Comparison of ENCODE assay signal across 29 cellular contexts in genomic region chr9:112278152-112278551, GRCh38. TPM values are rescaled to one million over a fixed set of nuclear protein-coding genes. Genes with fewer than 3 reads are reported as not detected.
DNase-seq lines count a peak whose midpoint lies in the region; FAIRE-seq and TF ChIP-seq lines count a peak whose summit lies in the region.
"Had no signal": no experiment of that assay in that cellular context is flagged by ENCODE, and none has a peak within 500 bp of the region (broad histone marks: within the 10 kb centered on the region; RNA-seq: fewer than 3 reads in every experiment).

No MANE protein-coding gene starts in this region.

- peak overlapping the region; percentile 15 for H3K4me2 ChIP-seq in neural progenitor cell
- H3K4me2 ChIP-seq: smooth muscle cell had no signal

- H3K9ac ChIP-seq in neural progenitor cell: peak overlapping the region; percentile 10

- peaks cover 2% of the 10 kb centered on the region for H3K4me1 Mint-ChIP-seq in neural progenitor cell

- H3K9me3 ChIP-seq in neural progenitor cell (ENCODE audit: low read depth): no peaks in the 10 kb centered on the region
- H3K9me3 ChIP-seq: ascending aorta, mucosa of descending colon, pancreas, stomach, tibial artery had no signal

- DNase-seq in AG10803 (ENCODE audit: low read depth): peak; percentile 3
- no peak for DNase-seq in H54 (ENCODE audit: insufficient read length, low spot score)
- peak; percentile 14 to 26 for DNase-seq in cardiac fibroblast (ENCODE audit: low read depth in 2 of 2)
- peak; percentile 21 for DNase-seq in neural progenitor cell (ENCODE audit: low spot score)
- DNase-seq in NCI-H226: no peak
- no peak for DNase-seq in NCI-H1694 (lab: John Stamatoyannopoulos, UW)
- DNase-seq in activated gamma-delta T cell (lab: John Stamatoyannopoulos, UW): no peak
- DNase-seq: activated CD4-positive, alpha-beta memory T cell treated with anti-CD3 and anti-CD28 coated beads, Interleukin-2, amount 10 ng/mL, durations not matched to agents 7 days and 5 days; activated CD8-positive, alpha-beta memory T cell treated with anti-CD3 and anti-CD28 coated beads, Interleukin-2, amount 50 U/mL, for 48 hours; kidney; lower lobe of right lung; mucosa of descending colon; NCI-H1092 treated with DMSO at 0.1 percent for 48 hours; NCI-H1930; NCI-H526 treated with DMSO at 0.1 percent for 48 hours; pancreas; SJCRH30; stimulated activated CD4-positive, alpha-beta T cell treated with anti-CD3 and anti-CD28 coated beads, Interleukin-1b, Interleukin-23, amount 100 ng/mL, for 48 hours; stimulated activated CD8-positive, alpha-beta memory T cell treated with anti-CD3 and anti-CD28 coated beads, Interleukin-4, amount 100 ng/mL, for 48 hours; stomach; tibial artery had no signal

- H3K9me3 Mint-ChIP-seq in neural progenitor cell: peaks cover 5% of the 10 kb centered on the region
- H3K9me3 Mint-ChIP-seq: activated naive CD4-positive, alpha-beta T cell treated with anti-CD3 and anti-CD28 coated beads, Interleukin-2, amount 50 U/mL, for 72 hours; central memory CD8-positive, alpha-beta T cell had no signal

- H3K27ac ChIP-seq in neural progenitor cell: peak overlapping the region; percentile 16
- H3K27ac ChIP-seq: ascending aorta, C4-2B, HL-60, lower lobe of right lung, pancreas, SJCRH30, stomach, tibial artery had no signal

- no peaks in the 10 kb centered on the region for H3K27me3 ChIP-seq in neural progenitor cell
- H3K27me3 ChIP-seq: ascending aorta, pancreas, SJCRH30, stomach, tibial artery had no signal

- peaks cover 10% of the 10 kb centered on the region for H3F3A ChIP-seq in neural progenitor cell (ENCODE audit: low read depth)

- H2AFZ ChIP-seq in neural progenitor cell (replicated peaks): no peak overlapping the region

- H3K27me3 Mint-ChIP-seq in neural progenitor cell (ENCODE audit: insufficient read depth, low read depth): no peaks in the 10 kb centered on the region
- H3K27me3 Mint-ChIP-seq: activated CD4-positive, alpha-beta memory T cell treated with anti-CD3 and anti-CD28 coated beads, Interleukin-2, amount 10 ng/mL, durations not matched to agents 7 days and 5 days; central memory CD8-positive, alpha-beta T cell had no signal

- H3K36me3 ChIP-seq in neural progenitor cell: no peaks in the 10 kb centered on the region
- H3K36me3 ChIP-seq: ascending aorta, lower lobe of right lung, pancreas, tibial artery had no signal

- H3K4me3 ChIP-seq in AG10803 (ENCODE audit: low read length) (no peak overlapping the region), cardiac fibroblast (replicated peaks in 1 of 2; ENCODE audit: low read depth in 2 of 2, low read length in 2 of 2) (no peak overlapping the region), neural progenitor cell (no peak overlapping the region)
- H3K4me3 ChIP-seq: ascending aorta, lower lobe of right lung, mucosa of descending colon, pancreas, SJCRH30, smooth muscle cell, stomach, tibial artery had no signal

- no peak overlapping the region for H3K27ac Mint-ChIP-seq in neural progenitor cell
- H3K27ac Mint-ChIP-seq: activated CD4-positive, alpha-beta memory T cell treated with anti-CD3 and anti-CD28 coated beads, Interleukin-2, amount 10 ng/mL, durations not matched to agents 7 days and 5 days; activated naive CD4-positive, alpha-beta T cell treated with anti-CD3 and anti-CD28 coated beads, Interleukin-2, amount 50 U/mL, for 72 hours; nephron had no signal

- H3K4me3 Mint-ChIP-seq in neural progenitor cell: no peak overlapping the region
- H3K4me3 Mint-ChIP-seq: activated CD4-positive, alpha-beta memory T cell treated with anti-CD3 and anti-CD28 coated beads, Interleukin-2, amount 10 ng/mL, durations not matched to agents 7 days and 5 days; central memory CD8-positive, alpha-beta T cell; nephron had no signal

- TF ChIP-seq POLR2A in H54 (IDR thresholded peaks at IDR 0.05; ENCODE audit: low read depth, low read length): no peak

- H3K36me3 Mint-ChIP-seq in neural progenitor cell: peaks cover 13% of the 10 kb centered on the region

- H4K20me1 ChIP-seq in neural progenitor cell (ENCODE audit: low read depth): peaks cover 22% of the 10 kb centered on the region

- peaks cover 46% of the 10 kb centered on the region for H3K4me1 ChIP-seq in neural progenitor cell
- H3K4me1 ChIP-seq: ascending aorta had no signal

- H3K79me2 ChIP-seq in neural progenitor cell (ENCODE audit: low read depth): peaks cover 74% of the 10 kb centered on the region

- TF ChIP-seq CTCF in AG10803 (conservative IDR thresholded peaks at IDR 0.05; ENCODE audit: low read length) (no peak), cardiac fibroblast (IDR thresholded peaks at IDR 0.05; ENCODE audit: low read depth, low read length) (no peak), neural progenitor cell (IDR thresholded peaks at IDR 0.05) (no peak)

- peak; percentile 6 for FAIRE-seq in H54 (lab: Jason Lieb, UNC)
- FAIRE-seq: GM12891, kidney, pancreas had no signal

RNA-seq across cellular contexts. Expression of gene PTBP3, which starts 55.3 kb away (rescaled TPM):
- 84.7 and 85.3 TPM in 2 replicates for total RNA-seq in neural progenitor cell (ENCODE audit: low replicate concordance)

Comparison
In these comparisons a context has a peak if more than half of its experiments do, and no peak if none do; other contexts are left out.
1. DNase-seq: peak in AG10803 (single experiment), cardiac fibroblast (2 of 2) and neural progenitor cell (single experiment); none in H54 (single experiment), NCI-H226 (single experiment), NCI-H1694 (single experiment) and activated gamma-delta T cell (single experiment).